Comparison of ENCODE assay signal across 30 cellular contexts in the genomic region with DNA sequence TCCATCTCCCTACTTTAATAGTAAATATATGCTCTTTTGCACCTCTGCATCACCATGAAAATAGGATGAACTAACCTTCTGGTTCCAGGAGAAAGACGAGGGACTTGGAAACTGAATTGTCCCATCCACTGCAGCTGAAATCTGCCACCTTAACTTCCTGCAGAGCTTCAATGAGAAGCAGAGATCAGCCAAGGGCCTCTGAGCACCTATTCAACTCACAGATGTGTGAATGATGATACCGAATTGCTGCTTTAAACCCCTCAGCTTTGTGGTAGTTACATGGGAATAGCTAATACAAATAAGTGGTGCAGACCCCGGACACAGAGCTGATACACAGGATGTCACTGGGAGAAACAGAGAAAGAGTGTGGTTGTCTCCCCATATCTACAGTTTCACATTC.
"Had no signal": no experiment of that assay in that cellular context is flagged by ENCODE, and none has a peak within 500 bp of the region (broad histone marks: within the 10 kb centered on the region; RNA-seq: fewer than 3 reads in every experiment).

No MANE protein-coding gene starts in this region.

- H3K9me3 ChIP-seq: adrenal gland, body of pancreas, esophagus muscularis mucosa, gastroesophageal sphincter had no signal

- H3K27ac ChIP-seq: adrenal gland, body of pancreas, esophagus muscularis mucosa, foreskin keratinocyte, gastroesophageal sphincter, heart right ventricle had no signal

- H3K4me1 ChIP-seq: adrenal gland, body of pancreas, esophagus muscularis mucosa, foreskin keratinocyte, gastroesophageal sphincter, heart right ventricle had no signal

- ATAC-seq: activated CD4-positive, alpha-beta T cell treated with anti-CD3 and anti-CD28 coated beads for 36 hours; activated CD8-positive, alpha-beta memory T cell treated with anti-CD3 and anti-CD28 coated beads, Interleukin-2, amount 10 ng/mL, durations not matched to agents 7 days and 5 days; activated CD8-positive, alpha-beta T cell treated with anti-CD3 and anti-CD28 coated beads, Interleukin-2, amount 10 ng/mL, durations not matched to agents 7 days and 5 days; activated naive CD8-positive, alpha-beta T cell treated with anti-CD3 and anti-CD28 coated beads, Interleukin-2, amount 50 U/mL, for 24 hours; body of pancreas; effector memory CD8-positive, alpha-beta T cell; foreskin keratinocyte; gastroesophageal sphincter; heart right ventricle had no signal

- H3K27me3 ChIP-seq: adrenal gland, body of pancreas, esophagus muscularis mucosa, foreskin keratinocyte, gastroesophageal sphincter, heart right ventricle had no signal

- H3K4me3 ChIP-seq: adrenal gland, body of pancreas, esophagus muscularis mucosa, gastroesophageal sphincter, heart right ventricle had no signal

- H3K36me3 ChIP-seq: adrenal gland, esophagus muscularis mucosa, gastroesophageal sphincter, heart right ventricle had no signal

- DNase-seq: activated CD4-positive, alpha-beta memory T cell treated with anti-CD3 and anti-CD28 coated beads for 36 hours; activated CD4-positive, alpha-beta T cell treated with anti-CD3 and anti-CD28 coated beads for 36 hours; activated CD4-positive, alpha-beta T cell treated with anti-CD3 and anti-CD28 coated beads, Interleukin-2, amount 10 ng/mL, durations not matched to agents 24 days and 14 days; activated CD4-positive, CD25-positive, alpha-beta regulatory T cell; activated CD4-positive, CD25-positive, alpha-beta regulatory T cell treated with anti-CD3 and anti-CD28 coated beads, Interleukin-2, amount 50 U/mL, for 72 hours; activated CD8-positive, alpha-beta memory T cell treated with anti-CD3 and anti-CD28 coated beads, Interleukin-2, amount 10 ng/mL, durations not matched to agents 7 days and 5 days; activated CD8-positive, alpha-beta memory T cell treated with anti-CD3 and anti-CD28 coated beads, Interleukin-2, amount 50 U/mL, for 4 hours; activated CD8-positive, alpha-beta T cell treated with anti-CD3 and anti-CD28 coated beads, Interleukin-2, amount 10 ng/mL, durations not matched to agents 7 days and 5 days; activated effector memory CD4-positive, alpha-beta T cell treated with anti-CD3 and anti-CD28 coated beads, Interleukin-2, amount 50 U/mL, for 16 hours; activated naive CD4-positive, alpha-beta T cell treated with anti-CD3 and anti-CD28 coated beads for 36 hours; activated naive CD8-positive, alpha-beta T cell treated with anti-CD3 and anti-CD28 coated beads for 36 hours; activated naive CD8-positive, alpha-beta T cell treated with anti-CD3 and anti-CD28 coated beads, Interleukin-2, amount 50 U/mL, for 24 hours; activated T-cell treated with anti-CD3 and anti-CD28 coated beads, Interleukin-2, amount 50 U/mL, for 1 hour; activated T-cell treated with anti-CD3 and anti-CD28 coated beads, Interleukin-2, amount 50 U/mL, for 48 hours; adrenal gland; amygdala; aorta; body of pancreas; caudate nucleus; cortex of kidney; dermis blood vessel endothelial cell; effector CD4-positive, alpha-beta T cell; effector memory CD8-positive, alpha-beta T cell; erythroblast; foreskin keratinocyte; heart right ventricle; T-helper 2 cell had no signal

- FAIRE-seq: colon had no signal
